11 cellular contexts compared by ENCODE assay signal in genomic region chr7:94491410-94491809, GRCh38.
"Had no signal": no experiment of that assay in that cellular context is flagged by ENCODE, and none has a peak within 500 bp of the region (broad histone marks: within the 10 kb centered on the region; RNA-seq: fewer than 3 reads in every experiment).

No MANE protein-coding gene starts in this region.

- H3K4me2 ChIP-seq: GM23338 had no signal

- H3K27ac ChIP-seq: GM23248 had no signal

- H3K4me3 ChIP-seq: GM23248, GM23338, HAP-1 had no signal

- DNase-seq: GM23248, GOT3, H7, H9, HCEC 1CT, HFFc6 had no signal

- ATAC-seq: GM23338, HCT116 had no signal

- FAIRE-seq: H1, H54 had no signal

- H3K9me3 Mint-ChIP-seq: GM23338, HFFc6 had no signal

- H3K4me1 Mint-ChIP-seq: GM23338, H9 had no signal

- H3K9me3 ChIP-seq: HAP-1 had no signal

- H3K36me3 ChIP-seq: HAP-1 had no signal

- H3K4me1 ChIP-seq: HAP-1 had no signal

- H2AFZ ChIP-seq: GM23248, GM23338 had no signal

- H3K4me3 Mint-ChIP-seq: GM23338, H9, HFFc6 had no signal

- H3K27ac Mint-ChIP-seq: GM23338, H9, HFFc6 had no signal

- H3K9ac ChIP-seq: GM23248 had no signal
